ENCODE assay signal across 18 cellular contexts in the genomic region with DNA sequence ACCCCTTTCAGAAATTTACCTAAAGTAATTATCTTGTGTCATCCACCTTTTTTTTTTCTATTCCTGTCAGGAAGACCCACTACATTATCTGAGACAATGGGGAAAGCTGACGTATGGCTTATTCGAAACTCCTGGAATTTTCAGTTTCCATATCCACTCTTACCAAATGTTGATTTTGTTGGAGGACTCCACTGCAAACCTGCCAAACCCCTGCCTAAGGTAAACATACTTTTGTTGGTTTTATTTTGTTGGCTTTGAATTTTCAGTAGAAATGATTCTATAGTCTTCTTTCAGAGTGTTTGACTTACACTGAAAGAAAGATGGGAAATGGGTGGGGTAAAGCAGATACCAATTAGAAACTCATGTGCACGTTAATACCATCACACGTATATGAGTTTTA. TPM values are rescaled to one million over a fixed set of nuclear protein-coding genes. Genes with fewer than 3 reads are reported as not detected.
"Had no signal": no experiment of that assay in that cellular context is flagged by ENCODE, and none has a peak within 500 bp of the region (broad histone marks: within the 10 kb centered on the region; RNA-seq: fewer than 3 reads in every experiment).

No MANE protein-coding gene starts in this region.

- H3K4me3 Mint-ChIP-seq: activated CD8-positive, alpha-beta T cell treated with anti-CD3 and anti-CD28 coated beads, Interleukin-2, amount 10 ng/mL, durations not matched to agents 7 days and 5 days; activated naive CD4-positive, alpha-beta T cell treated with anti-CD3 and anti-CD28 coated beads, Interleukin-2, amount 50 U/mL, for 24 hours; neural crest cell; stimulated activated naive CD8-positive, alpha-beta T cell treated with anti-CD3 and anti-CD28 coated beads, Interleukin-15, Interleukin-2, amounts not matched to agents 100 ng/mL and 50 ng/mL, for 24 hours; type B pancreatic cell had no signal

- H3K27ac Mint-ChIP-seq: activated CD8-positive, alpha-beta T cell treated with anti-CD3 and anti-CD28 coated beads, Interleukin-2, amount 10 ng/mL, durations not matched to agents 7 days and 5 days; activated naive CD4-positive, alpha-beta T cell treated with anti-CD3 and anti-CD28 coated beads, Interleukin-2, amount 50 U/mL, for 24 hours; stimulated activated naive CD8-positive, alpha-beta T cell treated with anti-CD3 and anti-CD28 coated beads, Interleukin-15, Interleukin-2, amounts not matched to agents 100 ng/mL and 50 ng/mL, for 24 hours; type B pancreatic cell had no signal

- H3K4me3 ChIP-seq: adrenal gland, gastroesophageal sphincter, heart right ventricle had no signal

- H3K9me3 ChIP-seq: adrenal gland, gastroesophageal sphincter, heart right ventricle had no signal

- H3K4me1 ChIP-seq: adrenal gland, gastroesophageal sphincter, heart right ventricle had no signal

- H3K4me1 Mint-ChIP-seq: activated naive CD4-positive, alpha-beta T cell treated with anti-CD3 and anti-CD28 coated beads, Interleukin-2, amount 50 U/mL, for 24 hours had no signal

- H3K36me3 Mint-ChIP-seq: activated naive CD4-positive, alpha-beta T cell treated with anti-CD3 and anti-CD28 coated beads, Interleukin-2, amount 50 U/mL, for 24 hours; type B pancreatic cell had no signal

- H3K27me3 ChIP-seq: adrenal gland, gastroesophageal sphincter, heart right ventricle had no signal

- H3K36me3 ChIP-seq: adrenal gland, gastroesophageal sphincter, heart right ventricle had no signal

- H3K9me3 Mint-ChIP-seq: activated naive CD4-positive, alpha-beta T cell treated with anti-CD3 and anti-CD28 coated beads, Interleukin-2, amount 50 U/mL, for 24 hours; neural crest cell; stimulated activated naive CD8-positive, alpha-beta T cell treated with anti-CD3 and anti-CD28 coated beads, Interleukin-15, Interleukin-2, amounts not matched to agents 100 ng/mL and 50 ng/mL, for 24 hours; type B pancreatic cell had no signal

- H3K27me3 Mint-ChIP-seq: activated naive CD4-positive, alpha-beta T cell treated with anti-CD3 and anti-CD28 coated beads, Interleukin-2, amount 50 U/mL, for 24 hours; stimulated activated naive CD8-positive, alpha-beta T cell treated with anti-CD3 and anti-CD28 coated beads, Interleukin-15, Interleukin-2, amounts not matched to agents 100 ng/mL and 50 ng/mL, for 24 hours; type B pancreatic cell had no signal

- H3K27ac ChIP-seq: adrenal gland, gastroesophageal sphincter, heart right ventricle had no signal

- ATAC-seq: activated CD8-positive, alpha-beta T cell treated with anti-CD3 and anti-CD28 coated beads, Interleukin-2, amount 10 ng/mL, durations not matched to agents 7 days and 5 days; gastroesophageal sphincter; heart right ventricle; left colon; sciatic nerve had no signal

- DNase-seq: activated CD4-positive, alpha-beta T cell treated with anti-CD3 and anti-CD28 coated beads for 4 hours; activated CD8-positive, alpha-beta memory T cell treated with anti-CD3 and anti-CD28 coated beads, Interleukin-2, amount 50 U/mL, for 4 hours; activated CD8-positive, alpha-beta T cell treated with anti-CD3 and anti-CD28 coated beads, Interleukin-2, amount 10 ng/mL, durations not matched to agents 7 days and 5 days; activated effector memory CD4-positive, alpha-beta T cell treated with anti-CD3 and anti-CD28 coated beads, Interleukin-2, amount 50 U/mL, for 16 hours; activated T-cell treated with anti-CD3 and anti-CD28 coated beads, Interleukin-2, amount 50 U/mL, for 48 hours; adrenal gland; caudate nucleus; heart right ventricle; left colon; mammary epithelial cell had no signal

RNA-seq across cellular contexts. Expression of a gene that starts 2.2 kb away (rescaled TPM):
- total RNA-seq: activated CD8-positive, alpha-beta T cell treated with anti-CD3 and anti-CD28 coated beads, Interleukin-2, amount 10 ng/mL, durations not matched to agents 7 days and 5 days; gastroesophageal sphincter; heart right ventricle; osteoblast; sciatic nerve; temporal lobe had no signal
- polyA plus RNA-seq: heart right ventricle, mammary epithelial cell had no signal
